Comparison of ENCODE assay signal across 17 cellular contexts in the genomic region with DNA sequence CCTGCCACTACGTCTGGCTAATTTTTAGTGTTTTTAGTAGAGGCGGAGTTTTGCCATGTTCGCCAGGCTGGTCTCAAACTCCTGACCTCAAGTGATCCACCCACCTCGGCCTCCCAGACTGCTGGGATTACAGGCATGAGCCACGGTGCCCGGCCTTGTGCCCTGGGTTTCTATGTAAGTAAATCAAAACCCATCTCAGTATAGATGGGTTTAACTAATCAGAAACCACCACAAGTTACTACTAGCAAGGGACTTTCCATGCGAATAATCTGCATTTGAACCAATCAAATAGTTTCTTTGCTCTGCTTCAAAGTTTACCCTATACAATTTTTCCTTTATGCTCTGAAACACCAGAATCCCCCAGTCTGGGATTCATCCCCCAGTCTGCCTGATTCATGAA. TPM values are rescaled to one million over a fixed set of nuclear protein-coding genes. Genes with fewer than 3 reads are reported as not detected.
DNase-seq lines count a peak whose midpoint lies in the region; ATAC-seq lines count a peak whose summit lies in the region.
"Had no signal": no experiment of that assay in that cellular context is flagged by ENCODE, and none has a peak within 500 bp of the region (broad histone marks: within the 10 kb centered on the region; RNA-seq: fewer than 3 reads in every experiment).

No MANE protein-coding gene starts in this region.

- H3K4me3 Mint-ChIP-seq in activated naive CD8-positive, alpha-beta T cell treated with anti-CD3 and anti-CD28 coated beads for 36 hours: no peak overlapping the region
- H3K4me3 Mint-ChIP-seq in stimulated activated naive CD8-positive, alpha-beta T cell treated with anti-CD3 and anti-CD28 coated beads, Interleukin-15, Interleukin-2, amounts not matched to agents 100 ng/mL and 50 ng/mL, for 24 hours: no peak overlapping the region

- H3K27ac Mint-ChIP-seq in activated naive CD8-positive, alpha-beta T cell treated with anti-CD3 and anti-CD28 coated beads for 36 hours: peak overlapping the region; percentile 23
- H3K27ac Mint-ChIP-seq in stimulated activated naive CD8-positive, alpha-beta T cell treated with anti-CD3 and anti-CD28 coated beads, Interleukin-15, Interleukin-2, amounts not matched to agents 100 ng/mL and 50 ng/mL, for 24 hours: peak overlapping the region; percentile 75

- peaks cover 36% of the 10 kb centered on the region for H3K4me1 Mint-ChIP-seq in activated naive CD8-positive, alpha-beta T cell treated with anti-CD3 and anti-CD28 coated beads for 36 hours
- peaks cover 63% of the 10 kb centered on the region for H3K4me1 Mint-ChIP-seq in stimulated activated naive CD8-positive, alpha-beta T cell treated with anti-CD3 and anti-CD28 coated beads, Interleukin-15, Interleukin-2, amounts not matched to agents 100 ng/mL and 50 ng/mL, for 24 hours (ENCODE audit: low read depth)

- ATAC-seq in HG03521 (IDR thresholded peaks at IDR 0.05; ENCODE audit: unreplicated experiment): no peak
- ATAC-seq: A549, K562 had no signal

- H3K9me3 Mint-ChIP-seq in activated naive CD8-positive, alpha-beta T cell treated with anti-CD3 and anti-CD28 coated beads for 36 hours: peaks cover 5% of the 10 kb centered on the region
- H3K9me3 Mint-ChIP-seq in stimulated activated naive CD8-positive, alpha-beta T cell treated with anti-CD3 and anti-CD28 coated beads, Interleukin-15, Interleukin-2, amounts not matched to agents 100 ng/mL and 50 ng/mL, for 24 hours: no peaks in the 10 kb centered on the region

- H3K27me3 Mint-ChIP-seq in activated naive CD8-positive, alpha-beta T cell treated with anti-CD3 and anti-CD28 coated beads for 36 hours: no peaks in the 10 kb centered on the region
- peaks cover 4% of the 10 kb centered on the region for H3K27me3 Mint-ChIP-seq in stimulated activated naive CD8-positive, alpha-beta T cell treated with anti-CD3 and anti-CD28 coated beads, Interleukin-15, Interleukin-2, amounts not matched to agents 100 ng/mL and 50 ng/mL, for 24 hours

- H3K36me3 Mint-ChIP-seq in activated naive CD8-positive, alpha-beta T cell treated with anti-CD3 and anti-CD28 coated beads for 36 hours: peaks cover 4% of the 10 kb centered on the region
- no peaks in the 10 kb centered on the region for H3K36me3 Mint-ChIP-seq in stimulated activated naive CD8-positive, alpha-beta T cell treated with anti-CD3 and anti-CD28 coated beads, Interleukin-15, Interleukin-2, amounts not matched to agents 100 ng/mL and 50 ng/mL, for 24 hours (ENCODE audit: low read depth)

- DNase-seq in activated CD4-positive, alpha-beta T cell treated with anti-CD3 and anti-CD28 coated beads, Interleukin-2, amount 50 U/mL, for 48 hours: peak; percentile 19 to 29
- DNase-seq in activated CD4-positive, alpha-beta T cell treated with anti-CD3 and anti-CD28 coated beads for 4 hours: no peak
- DNase-seq in stimulated activated CD4-positive, alpha-beta T cell treated with anti-CD3 and anti-CD28 coated beads, Interleukin-1b, Interleukin-23, amount 100 ng/mL, for 48 hours: peak; percentile 36
- DNase-seq in stimulated activated CD4-positive, alpha-beta T cell treated with anti-CD3 and anti-CD28 coated beads, Interleukin-2, amount 100 ng/mL, for 48 hours: no peak
- no peak for DNase-seq in activated naive CD8-positive, alpha-beta T cell treated with anti-CD3 and anti-CD28 coated beads for 36 hours
- no peak for DNase-seq in HUDEP-2 (lab: John Stamatoyannopoulos, UW; ENCODE audit: unreplicated experiment in 76 of 76)
- DNase-seq: DMS153; EL; NCI-H146; NCI-H2081 treated with DMSO at 0.1 percent for 48 hours; NCI-H526; NK-92 treated with Interleukin-12 subunit alpha and Interleukin-12 subunit beta, amount 100 ng/mL, for 24 hours had no signal

RNA-seq across cellular contexts. Expression of gene EIF1, which starts 16.5 kb away (rescaled TPM):
- 1,000 to 10,000 TPM; 1,196 to 1,277 TPM for total RNA-seq in activated naive CD8-positive, alpha-beta T cell treated with anti-CD3 and anti-CD28 coated beads for 36 hours

RNA-seq across cellular contexts. Expression of gene GAST, which starts 40.0 kb away (rescaled TPM):
- not detected for total RNA-seq in activated naive CD8-positive, alpha-beta T cell treated with anti-CD3 and anti-CD28 coated beads for 36 hours
- total RNA-seq: H1, K562 had no signal

RNA-seq across cellular contexts. Expression of gene KRT17, which starts 47.8 kb away (rescaled TPM):
- not detected for total RNA-seq in activated naive CD8-positive, alpha-beta T cell treated with anti-CD3 and anti-CD28 coated beads for 36 hours

RNA-seq across cellular contexts. Expression of gene KRT16, which starts 59.6 kb away (rescaled TPM):
- not detected for total RNA-seq in activated naive CD8-positive, alpha-beta T cell treated with anti-CD3 and anti-CD28 coated beads for 36 hours
- total RNA-seq: H1, K562 had no signal

Comparison
In these comparisons a context has a peak if more than half of its experiments do, and no peak if none do; other contexts are left out.
1. DNase-seq: peak in activated CD4-positive, alpha-beta T cell treated with anti-CD3 and anti-CD28 coated beads, Interleukin-2, amount 50 U/mL, for 48 hours (2 of 2) and stimulated activated CD4-positive, alpha-beta T cell treated with anti-CD3 and anti-CD28 coated beads, Interleukin-1b, Interleukin-23, amount 100 ng/mL, for 48 hours (single experiment); none in activated CD4-positive, alpha-beta T cell treated with anti-CD3 and anti-CD28 coated beads for 4 hours (0 of 2), stimulated activated CD4-positive, alpha-beta T cell treated with anti-CD3 and anti-CD28 coated beads, Interleukin-2, amount 100 ng/mL, for 48 hours (0 of 2), activated naive CD8-positive, alpha-beta T cell treated with anti-CD3 and anti-CD28 coated beads for 36 hours (single experiment) and HUDEP-2 (0 of 76).